Comparison of ENCODE assay signal across 1 cellular context in genomic region chr16:75016451-75017081, GRCh38.
TF ChIP-seq lines count a peak whose summit lies in the region.
"Not testable (repeated sequence)": the region's sequence is repeated elsewhere in the genome, so short reads cannot be mapped to it uniquely, and the experiment has no call there.

No MANE protein-coding gene starts in this region.

TF ChIP-seq in HepG2, 621 proteins besides CTCF, POLR2A, EP300 and RAD21 (continued from another document):
- 0 out of 2 replicates have a peak, but pooled peaks have one; percentile 39 for TF ChIP-seq TRIM24 (CRISPR knock-in tag; IDR thresholded peaks at IDR 0.05)
- TF ChIP-seq POGK (CRISPR knock-in tag; conservative IDR thresholded peaks at IDR 0.05): 0 out of 2 replicates have a peak, but pooled peaks have one; percentile 28
- TF ChIP-seq ZMYM3 (CRISPR knock-in tag; IDR thresholded peaks at IDR 0.05): peak; percentile 93; the same call in 1 of the 2 replicates
- peak; percentile 31 for TF ChIP-seq CBX1 (IDR thresholded peaks at IDR 0.05; ENCODE audit: low read depth)
- TF ChIP-seq THAP11 (CRISPR knock-in tag; IDR thresholded peaks at IDR 0.05): 0 out of 2 replicates have a peak, but pooled peaks have one; percentile 30
- TF ChIP-seq CEBPB (IDR thresholded peaks at IDR 0.05; ENCODE audit: borderline replicate concordance, low read depth, low read length): peak; percentile 82
- peak; percentile 64; the same call in 1 of the 2 replicates for TF ChIP-seq ZNF362 (CRISPR knock-in tag; IDR thresholded peaks at IDR 0.05; ENCODE audit: borderline replicate concordance)
- peak; percentile 57 for TF ChIP-seq MED1 (CRISPR knock-in tag; IDR thresholded peaks at IDR 0.05)
- TF ChIP-seq CEBPG (CRISPR knock-in tag; IDR thresholded peaks at IDR 0.05): peak; percentile 81
- peak; percentile 71 for TF ChIP-seq ZGPAT (CRISPR knock-in tag; IDR thresholded peaks at IDR 0.05)
- TF ChIP-seq FOXP1 (IDR thresholded peaks at IDR 0.05): 0 out of 2 replicates have a peak, but pooled peaks have one; percentile 13
- TF ChIP-seq FOXP1 (CRISPR knock-in tag; IDR thresholded peaks at IDR 0.05); SOX6 (IDR thresholded peaks at IDR 0.05): not testable (repeated sequence)
- 0 out of 2 replicates have a peak, but pooled peaks have one; percentile 37 for TF ChIP-seq ZNF343 (CRISPR knock-in tag; IDR thresholded peaks at IDR 0.05)
- TF ChIP-seq ZNF460 (CRISPR knock-in tag; IDR thresholded peaks at IDR 0.05; ENCODE audit: borderline replicate concordance): peak; percentile 97
- TF ChIP-seq SOX6 (CRISPR knock-in tag; IDR thresholded peaks at IDR 0.05): peak; percentile 38; the same call in 1 of the 2 replicates
- TF ChIP-seq ZFX (CRISPR knock-in tag; IDR thresholded peaks at IDR 0.05; ENCODE audit: low read depth): peak; percentile 72
- peak; percentile 82; the same call in 1 of the 2 replicates for TF ChIP-seq KDM1A (CRISPR knock-in tag; IDR thresholded peaks at IDR 0.05)
- TF ChIP-seq FOSL2 (CRISPR knock-in tag; IDR thresholded peaks at IDR 0.05): peak; percentile 73
- TF ChIP-seq ZMYM2 (CRISPR knock-in tag; IDR thresholded peaks at IDR 0.05): peak; percentile 97
- TF ChIP-seq ZMYM4 (CRISPR knock-in tag; IDR thresholded peaks at IDR 0.05): peak; percentile 38; the same call in 1 of the 2 replicates
- TF ChIP-seq FOXJ3 (CRISPR knock-in tag; IDR thresholded peaks at IDR 0.05; ENCODE audit: borderline replicate concordance): 0 out of 2 replicates have a peak, but pooled peaks have one; percentile 37
- TF ChIP-seq ZNF230 (CRISPR knock-in tag; IDR thresholded peaks at IDR 0.05): 0 out of 2 replicates have a peak, but pooled peaks have one; percentile 54
- TF ChIP-seq RXRB (CRISPR knock-in tag; IDR thresholded peaks at IDR 0.05; ENCODE audit: borderline replicate concordance): peak; percentile 59
- TF ChIP-seq ZFP1 (CRISPR knock-in tag; IDR thresholded peaks at IDR 0.05): 0 out of 2 replicates have a peak, but pooled peaks have one; percentile 48
- 0 out of 2 replicates have a peak, but pooled peaks have one; percentile 28 for TF ChIP-seq ZNF609 (CRISPR knock-in tag; IDR thresholded peaks at IDR 0.05; ENCODE audit: borderline replicate concordance)
- TF ChIP-seq ZNF3 (CRISPR knock-in tag; IDR thresholded peaks at IDR 0.05): peak; percentile 46; the same call in 1 of the 2 replicates
- TF ChIP-seq ZNF687 (CRISPR knock-in tag; IDR thresholded peaks at IDR 0.05): peak; percentile 32
- TF ChIP-seq ZNF543 (CRISPR knock-in tag; IDR thresholded peaks at IDR 0.05): 0 out of 2 replicates have a peak, but pooled peaks have one; percentile 55
- 0 out of 2 replicates have a peak, but pooled peaks have one; percentile 21 for TF ChIP-seq KAT8 (CRISPR knock-in tag; IDR thresholded peaks at IDR 0.05)
